8 cellular contexts compared by ENCODE assay signal in the genomic region with DNA sequence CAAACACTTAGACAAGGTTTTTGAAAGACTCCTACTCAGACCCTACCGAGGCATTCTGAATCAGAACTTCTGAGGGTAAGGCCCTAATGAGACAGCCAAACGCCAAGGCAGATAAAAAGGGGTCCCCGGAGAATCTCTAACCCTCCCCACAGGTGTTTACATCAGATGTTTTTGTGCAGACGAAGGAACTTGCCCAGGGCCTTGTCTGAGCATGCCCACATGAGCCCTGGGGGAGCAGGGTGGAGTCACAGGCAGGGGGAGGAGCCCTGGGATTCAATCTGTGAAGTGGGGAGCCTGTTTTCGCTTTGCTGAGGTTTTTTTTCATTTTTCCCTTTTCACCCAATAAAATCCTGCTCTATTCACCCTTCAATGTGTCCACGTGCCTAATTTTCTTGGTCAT.
DNase-seq lines count a peak whose midpoint lies in the region; FAIRE-seq and TF ChIP-seq lines count a peak whose summit lies in the region.

No MANE protein-coding gene starts in this region.

- no peaks in the 10 kb centered on the region for H3K27me3 Mint-ChIP-seq in activated CD4-positive, alpha-beta T cell treated with anti-CD3 and anti-CD28 coated beads, Interleukin-2, amount 10 ng/mL, durations not matched to agents 24 days and 14 days

- no peaks in the 10 kb centered on the region for H3K36me3 ChIP-seq in esophagus (ENCODE audit: control insufficient read depth in 2 of 2, insufficient read depth in 2 of 2, low read length in 1 of 2)

- H3K9me3 ChIP-seq in esophagus (ENCODE audit: control insufficient read depth in 2 of 2, insufficient read depth in 1 of 2, low read depth in 1 of 2, low read length in 1 of 2), result no peaks in the 10 kb centered on the region

- H3K4me3 ChIP-seq in HL-60 (replicated peaks; ENCODE audit: insufficient read depth, low read length), result no peak overlapping the region
- H3K4me3 ChIP-seq in esophagus (ENCODE audit: low read depth in 1 of 2, low read length in 2 of 2), result no peak overlapping the region

- no peak for DNase-seq in HL-60 (ENCODE audit: low read depth in 1 of 2, low spot score in 1 of 2)
- DNase-seq in activated CD4-positive, alpha-beta T cell treated with anti-CD3 and anti-CD28 coated beads, Interleukin-2, amount 10 ng/mL, durations not matched to agents 24 days and 14 days, result peak; percentile 90
- DNase-seq in stimulated activated CD4-positive, alpha-beta T cell treated with anti-CD3 and anti-CD28 coated beads, TNF-alpha, amount 100 ng/mL, for 4 hours (ENCODE audit: low read depth in 3 of 3), result peak; percentile 21 to 59 (median 50)
- DNase-seq in NCI-H226, result no peak
- no peak for DNase-seq in NCI-H2196 (lab: John Stamatoyannopoulos, UW; ENCODE audit: unreplicated experiment)
- DNase-seq in H54 (ENCODE audit: insufficient read length, low spot score), result no peak
- DNase-seq in NCI-H1092 (lab: John Stamatoyannopoulos, UW), result no peak

- H3K9me3 Mint-ChIP-seq in activated CD4-positive, alpha-beta T cell treated with anti-CD3 and anti-CD28 coated beads, Interleukin-2, amount 10 ng/mL, durations not matched to agents 24 days and 14 days, result no peaks in the 10 kb centered on the region

- FAIRE-seq in H54 (lab: Jason Lieb, UNC), result no peak

- H3K27ac ChIP-seq in HL-60 (replicated peaks) (peak overlapping the region; percentile 51), esophagus (ENCODE audit: low read depth in 2 of 2, low read length in 1 of 2) (peak overlapping the region; percentile 89 to 93)

- 50 to 63% methylated on average over 6 of the region's 6 CpGs for WGBS in esophagus, 2 donors

- H3K4me1 ChIP-seq in esophagus (ENCODE audit: control insufficient read depth in 2 of 2, insufficient read depth in 2 of 2, low read length in 1 of 2), result peaks cover 2 to 12% of the 10 kb centered on the region in 2 donors

- no peaks in the 10 kb centered on the region for H3K27me3 ChIP-seq in HL-60 (ENCODE audit: insufficient read depth, poor library complexity, severe bottlenecking)
- H3K27me3 ChIP-seq in esophagus (ENCODE audit: control insufficient read depth in 1 of 2, insufficient read depth in 2 of 2, low read length in 2 of 2), result no peaks in the 10 kb centered on the region

- intact Hi-C loops in activated CD4-positive, alpha-beta T cell treated with anti-CD3 and anti-CD28 coated beads, Interleukin-2, amount 10 ng/mL, durations not matched to agents 24 days and 14 days (cut with micrococcal nuclease), result loop anchor here (1.0 to 10.0 kb wide), 5 partner anchors 30 to 408 kb away; a partner anchor contains a TSS

- peaks cover 59% of the 10 kb centered on the region for H3K4me1 Mint-ChIP-seq in activated CD4-positive, alpha-beta T cell treated with anti-CD3 and anti-CD28 coated beads, Interleukin-2, amount 10 ng/mL, durations not matched to agents 24 days and 14 days

- TF ChIP-seq POLR2A in H54 (IDR thresholded peaks at IDR 0.05; ENCODE audit: low read depth, low read length), result no peak

- H3K27ac Mint-ChIP-seq in activated CD4-positive, alpha-beta T cell treated with anti-CD3 and anti-CD28 coated beads, Interleukin-2, amount 10 ng/mL, durations not matched to agents 24 days and 14 days, result peak overlapping the region; percentile 87

- H3K36me3 Mint-ChIP-seq in activated CD4-positive, alpha-beta T cell treated with anti-CD3 and anti-CD28 coated beads, Interleukin-2, amount 10 ng/mL, durations not matched to agents 24 days and 14 days (ENCODE audit: low read depth), result peaks cover 3% of the 10 kb centered on the region

- TF ChIP-seq CTCF in HL-60 (IDR thresholded peaks at IDR 0.05; ENCODE audit: insufficient read depth, low read length), result no peak

- H3K4me3 Mint-ChIP-seq in activated CD4-positive, alpha-beta T cell treated with anti-CD3 and anti-CD28 coated beads, Interleukin-2, amount 10 ng/mL, durations not matched to agents 24 days and 14 days, result peak overlapping the region; percentile 44

Comparison
In these comparisons a context has a peak if more than half of its experiments do, and no peak if none do; other contexts are left out.
1. DNase-seq: peak in activated CD4-positive, alpha-beta T cell treated with anti-CD3 and anti-CD28 coated beads, Interleukin-2, amount 10 ng/mL, durations not matched to agents 24 days and 14 days (single experiment) and stimulated activated CD4-positive, alpha-beta T cell treated with anti-CD3 and anti-CD28 coated beads, TNF-alpha, amount 100 ng/mL, for 4 hours (3 of 3); none in HL-60 (0 of 2), NCI-H226 (single experiment), NCI-H2196 (single experiment), H54 (single experiment) and NCI-H1092 (single experiment).